Comparison of ENCODE assay signal across 8 cellular contexts in genomic region chr16:1533443-1533951, GRCh38. TPM values are rescaled to one million over a fixed set of nuclear protein-coding genes. Genes with fewer than 3 reads are reported as not detected.
A peak's percentile ranks its signal among the peaks of the same experiment; 100 is the strongest.
DNase-seq lines count a peak whose midpoint lies in the region; ATAC-seq lines count a peak whose summit lies in the region.

TMEM204 (plus strand) TSS chr16:1533666; CDS start chr16:1534276, 610 bp downstream.

- intact Hi-C loops in sciatic nerve (cut with DNase I): no loop called here

- peaks cover 3 to 13% of the 10 kb centered on the region in 2 donors for H3K36me3 Mint-ChIP-seq in activated T-cell treated with anti-CD3 and anti-CD28 coated beads, Interleukin-2, amount 50 U/mL, for 72 hours (ENCODE audit: insufficient read depth in 2 of 2)

- H3K9me3 Mint-ChIP-seq in activated T-cell treated with anti-CD3 and anti-CD28 coated beads, Interleukin-2, amount 50 U/mL, for 72 hours: no peaks in the 10 kb centered on the region

- H3K27me3 Mint-ChIP-seq in activated T-cell treated with anti-CD3 and anti-CD28 coated beads, Interleukin-2, amount 50 U/mL, for 72 hours (ENCODE audit: low read depth): no peaks in the 10 kb centered on the region

- H3K4me3 Mint-ChIP-seq in activated T-cell treated with anti-CD3 and anti-CD28 coated beads, Interleukin-2, amount 50 U/mL, for 72 hours: peak within 1 kb of the TSS; percentile 96 to 99

- H3K4me1 Mint-ChIP-seq in activated T-cell treated with anti-CD3 and anti-CD28 coated beads, Interleukin-2, amount 50 U/mL, for 72 hours (ENCODE audit: low read depth): peaks cover 33% of the 10 kb centered on the region

- H3K27ac Mint-ChIP-seq in activated T-cell treated with anti-CD3 and anti-CD28 coated beads, Interleukin-2, amount 50 U/mL, for 72 hours: peak within 1 kb of the TSS; percentile 99

- DNase-seq in GM04504 (ENCODE audit: low read depth) (peak; percentile 76), glomerular endothelial cell (ENCODE audit: extremely low read depth, low read depth, low spot score) (no peak), sciatic nerve (ENCODE audit: low spot score) (peak; percentile 76), HT-29 (ENCODE audit: low spot score) (no peak), NCI-H345 treated with DMSO at 0.1 percent for 48 hours (lab: John Stamatoyannopoulos, UW; ENCODE audit: unreplicated experiment) (no peak), NCI-H526 treated with DMSO at 0.1 percent for 48 hours (lab: John Stamatoyannopoulos, UW) (no peak)
- peak; percentile 37 to 56 for DNase-seq in activated T-cell treated with anti-CD3 and anti-CD28 coated beads, Interleukin-2, amount 50 U/mL, for 72 hours

- ATAC-seq in activated T-cell treated with anti-CD3 and anti-CD28 coated beads, Interleukin-2, amount 50 U/mL, for 72 hours (replicated peaks in 1 of 2): peak; percentile 34 to 45
- ATAC-seq in sciatic nerve: peak; percentile 71
- ATAC-seq in GM18861 (IDR thresholded peaks at IDR 0.05; ENCODE audit: unreplicated experiment): no peak

RNA-seq across cellular contexts. Expression of gene TMEM204, which starts in this region (rescaled TPM):
- total RNA-seq in activated T-cell treated with anti-CD3 and anti-CD28 coated beads, Interleukin-2, amount 50 U/mL, for 72 hours: 10 to 100 TPM; 15.7 to 16.7 TPM
- 20.4 and 34.2 TPM in 2 replicates for total RNA-seq in glomerular endothelial cell
- 20.4 TPM for total RNA-seq in sciatic nerve
- total RNA-seq in HT-29 (2014; rRNA removed; shearing (Covaris generic)): 0.61 and 0.78 TPM in 2 replicates

Comparison
In these comparisons a context has a peak if more than half of its experiments do, and no peak if none do; other contexts are left out.
1. DNase-seq: peak in GM04504 (single experiment), activated T-cell treated with anti-CD3 and anti-CD28 coated beads, Interleukin-2, amount 50 U/mL, for 72 hours (2 of 2) and sciatic nerve (single experiment); none in glomerular endothelial cell (single experiment), HT-29 (single experiment), NCI-H345 treated with DMSO at 0.1 percent for 48 hours (single experiment) and NCI-H526 treated with DMSO at 0.1 percent for 48 hours (single experiment).